ENCODE assay signal across 1 cellular context in genomic region chr21:15042531-15042930, GRCh38.
TF ChIP-seq lines count a peak whose summit lies in the region.

No MANE protein-coding gene starts in this region.

TF ChIP-seq in HepG2, 621 proteins besides CTCF, POLR2A, EP300 and RAD21:
- TF ChIP-seq ZNF260 (CRISPR knock-in tag; IDR thresholded peaks at IDR 0.05; ENCODE audit: borderline replicate concordance, low read depth) (no peak), ZNF513 (CRISPR knock-in tag; conservative IDR thresholded peaks at IDR 0.05) (no peak), ZNF564 (CRISPR knock-in tag; IDR thresholded peaks at IDR 0.05) (peak; percentile 96), RFX3 (CRISPR knock-in tag; IDR thresholded peaks at IDR 0.05) (no peak)
